Comparison of ENCODE assay signal across 18 cellular contexts in the genomic region with DNA sequence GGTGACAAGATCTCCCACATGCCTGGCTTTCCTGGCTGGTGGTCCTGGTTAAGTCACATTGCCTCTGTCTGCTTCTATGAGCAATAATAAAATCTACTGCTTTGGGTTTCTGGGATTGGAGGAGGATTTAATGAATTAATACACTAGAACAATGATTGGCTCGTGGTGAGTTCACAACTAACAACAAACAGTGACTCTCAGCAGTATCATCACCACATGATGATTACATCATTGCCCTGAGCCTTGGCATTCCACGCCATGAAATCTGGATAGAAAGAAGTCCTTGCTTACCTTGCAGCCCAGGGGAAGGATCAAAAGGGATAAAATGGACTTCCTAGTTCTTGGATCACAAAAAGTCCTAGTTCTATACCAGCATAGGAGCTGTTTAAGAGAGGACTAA.
"Had no signal": no experiment of that assay in that cellular context is flagged by ENCODE, and none has a peak within 500 bp of the region (broad histone marks: within the 10 kb centered on the region; RNA-seq: fewer than 3 reads in every experiment).

No MANE protein-coding gene starts in this region.

- H3K36me3 ChIP-seq: left lung, ovary, sigmoid colon had no signal

- H2AFZ ChIP-seq: hepatocyte had no signal

- H3K9me3 Mint-ChIP-seq: activated naive CD4-positive, alpha-beta T cell treated with anti-CD3 and anti-CD28 coated beads, Interleukin-2, amount 50 U/mL, for 24 hours; activated T-helper 2 cell treated with anti-CD3 and anti-CD28 coated beads, Interferon-gamma antibody, Interleukin-2, Interleukin-4, amounts not matched to agents 10 μg/mL and 5 μg/mL and 100 μg/mL, durations not matched to agents 14 hours and 24 hours and 36 hours; effector memory CD8-positive, alpha-beta T cell had no signal

- H3K27me3 ChIP-seq: hepatocyte, left lung, ovary, sigmoid colon had no signal

- H3K79me2 ChIP-seq: hepatocyte had no signal

- H3K4me1 Mint-ChIP-seq: activated CD4-positive, alpha-beta T cell treated with anti-CD3 and anti-CD28 coated beads, Interleukin-2, amount 10 ng/mL, durations not matched to agents 24 days and 14 days; naive B cell; T-helper 17 cell had no signal

- H3K4me1 ChIP-seq: left lung, sigmoid colon had no signal

- H3K27ac Mint-ChIP-seq: activated CD4-positive, alpha-beta T cell treated with anti-CD3 and anti-CD28 coated beads, Interleukin-2, amount 10 ng/mL, durations not matched to agents 24 days and 14 days; activated CD8-positive, alpha-beta T cell treated with anti-CD3 and anti-CD28 coated beads, Interleukin-2, amount 10 ng/mL, durations not matched to agents 7 days and 5 days; activated naive CD4-positive, alpha-beta T cell treated with anti-CD3 and anti-CD28 coated beads, Interleukin-2, amount 50 U/mL, for 24 hours; activated T-helper 2 cell treated with anti-CD3 and anti-CD28 coated beads, Interferon-gamma antibody, Interleukin-2, Interleukin-4, amounts not matched to agents 10 μg/mL and 5 μg/mL and 100 μg/mL, durations not matched to agents 14 hours and 24 hours and 36 hours; effector memory CD8-positive, alpha-beta T cell; naive B cell; T-helper 17 cell had no signal

- H3K4me3 Mint-ChIP-seq: activated CD4-positive, alpha-beta T cell treated with anti-CD3 and anti-CD28 coated beads, Interleukin-2, amount 10 ng/mL, durations not matched to agents 24 days and 14 days; activated CD8-positive, alpha-beta T cell treated with anti-CD3 and anti-CD28 coated beads, Interleukin-2, amount 10 ng/mL, durations not matched to agents 7 days and 5 days; activated naive CD4-positive, alpha-beta T cell treated with anti-CD3 and anti-CD28 coated beads, Interleukin-2, amount 50 U/mL, for 24 hours; effector memory CD8-positive, alpha-beta T cell; naive B cell; T-helper 17 cell had no signal

- H3K4me3 ChIP-seq: hepatocyte, left lung, ovary, sigmoid colon had no signal

- H3K36me3 Mint-ChIP-seq: activated naive CD4-positive, alpha-beta T cell treated with anti-CD3 and anti-CD28 coated beads, Interleukin-2, amount 50 U/mL, for 24 hours had no signal

- DNase-seq: activated CD4-positive, alpha-beta T cell treated with anti-CD3 and anti-CD28 coated beads, Interleukin-2, amount 10 ng/mL, durations not matched to agents 24 days and 14 days; activated CD8-positive, alpha-beta memory T cell treated with anti-CD3 and anti-CD28 coated beads, Interleukin-2, amount 50 U/mL, for 4 hours; activated CD8-positive, alpha-beta T cell treated with anti-CD3 and anti-CD28 coated beads, Interleukin-2, amount 10 ng/mL, durations not matched to agents 7 days and 5 days; dermis blood vessel endothelial cell; effector memory CD8-positive, alpha-beta T cell; erythroblast; islet precursor cell; left lung; mammary epithelial cell; naive B cell; ovary; sigmoid colon; stimulated activated CD4-positive, alpha-beta T cell treated with anti-CD3 and anti-CD28 coated beads, Interleukin-12 subunit alpha, Interleukin-12 subunit beta, amount 100 ng/mL, for 4 hours; stimulated activated CD4-positive, alpha-beta T cell treated with anti-CD3 and anti-CD28 coated beads, Interleukin-2, amount 100 ng/mL, for 24 hours; T-helper 17 cell had no signal

- ATAC-seq: activated CD8-positive, alpha-beta T cell treated with anti-CD3 and anti-CD28 coated beads, Interleukin-2, amount 10 ng/mL, durations not matched to agents 7 days and 5 days; effector memory CD8-positive, alpha-beta T cell; left lung; T-helper 17 cell had no signal

- H3K27ac ChIP-seq: hepatocyte, left lung, ovary, sigmoid colon had no signal

- H3K4me2 ChIP-seq: hepatocyte had no signal

- H3K9me3 ChIP-seq: left lung, ovary, sigmoid colon had no signal

- H3K27me3 Mint-ChIP-seq: activated naive CD4-positive, alpha-beta T cell treated with anti-CD3 and anti-CD28 coated beads, Interleukin-2, amount 50 U/mL, for 24 hours; naive B cell; T-helper 17 cell had no signal
